Comparison of ENCODE assay signal across 8 cellular contexts in the genomic region with DNA sequence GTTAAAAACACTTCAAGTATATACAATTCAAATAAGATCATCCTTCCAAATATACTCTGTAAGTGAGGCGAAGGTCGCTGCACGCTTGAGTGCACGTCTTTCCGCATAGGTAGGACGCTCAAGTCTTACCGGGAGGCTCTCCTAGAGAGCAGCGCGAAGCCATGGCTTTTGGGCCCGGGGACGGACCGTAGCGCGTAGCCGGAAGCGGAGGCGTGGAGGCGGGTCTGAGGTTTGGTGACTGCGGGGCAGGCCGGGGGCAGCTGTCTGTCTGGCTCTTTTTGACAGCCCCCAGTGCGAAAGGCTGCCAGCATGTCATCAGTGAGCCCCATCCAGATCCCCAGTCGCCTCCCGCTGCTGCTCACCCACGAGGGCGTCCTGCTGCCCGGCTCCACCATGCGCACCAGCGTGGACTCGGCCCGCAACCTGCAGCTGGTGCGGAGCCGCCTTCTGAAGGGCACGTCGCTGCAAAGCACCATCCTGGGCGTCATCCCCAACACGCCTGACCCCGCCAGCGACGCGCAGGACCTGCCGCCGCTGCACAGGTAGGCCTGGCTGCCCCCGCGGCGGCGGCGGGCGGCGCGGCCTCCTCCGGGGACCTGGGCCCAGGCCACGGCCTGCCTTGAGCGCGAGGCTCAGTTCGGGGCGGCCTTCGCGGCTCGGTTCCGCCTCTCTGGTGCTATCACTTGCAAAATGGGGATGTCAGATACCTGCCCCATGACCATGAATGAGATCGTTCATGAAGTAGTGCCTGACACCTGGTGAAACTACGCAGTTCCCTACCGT. TPM values are rescaled to one million over a fixed set of nuclear protein-coding genes. Genes with fewer than 3 reads are reported as not detected.
DNase-seq lines count a peak whose midpoint lies in the region; ATAC-seq and TF ChIP-seq lines count a peak whose summit lies in the region.

Gene LONP2, plus strand, starts transcription at position 221 of the 783 bp plus-strand sequence. Its CDS starts 89 bp downstream, at position 310.

- no CpG with 5 or more reads among the region's 63 CpGs for WGBS in iPS DF 6.9 (ENCODE audit: insufficient coverage, insufficient read length)

- H3K27me3 ChIP-seq in iPS DF 6.9 (ENCODE audit: control insufficient read depth, insufficient read depth, low read length) (no peaks in the 10 kb centered on the region), gastrocnemius medialis (no peaks in the 10 kb centered on the region)

- peak within 1 kb of the TSS; percentile 89 for H3K27ac ChIP-seq in 22Rv1
- no peak within 1 kb of the TSS for H3K27ac ChIP-seq in iPS DF 6.9 (ENCODE audit: low read length)
- H3K27ac ChIP-seq in gastrocnemius medialis = peak within 1 kb of the TSS; percentile 80 to 95 (median 93)

- peaks cover 4 to 18% (median 15%) of the 10 kb centered on the region in 5 experiments for H3K9me3 Mint-ChIP-seq in brain

- TF ChIP-seq CTCF in 22Rv1 (IDR thresholded peaks at IDR 0.05) (no peak), brain (conservative IDR thresholded peaks at IDR 0.05) (no peak), gastrocnemius medialis (IDR thresholded peaks at IDR 0.05 in 4 of 5, conservative IDR thresholded peaks at IDR 0.05 in 1 of 5) (no peak)

- H3K36me3 Mint-ChIP-seq in brain = no peaks in the 10 kb centered on the region

- H3K4me1 Mint-ChIP-seq in brain = peaks cover 44% of the 10 kb centered on the region

- in situ Hi-C loops in gastrocnemius medialis (cut with MboI; ENCODE audit: low sequenced_read_pairs in 4 of 4) = loop anchor here in 1 of 4 donors (25.0 kb wide), 1 partner anchor 293 kb away; no protein-coding TSS in a partner anchor

- H3K4me1 ChIP-seq in iPS DF 6.9 (ENCODE audit: control insufficient read depth, insufficient read depth, low read length) (no peaks in the 10 kb centered on the region), gastrocnemius medialis (peaks cover 28 to 36% of the 10 kb centered on the region in 2 donors)

- peak; percentile 50 to 69 for TF ChIP-seq POLR2A in gastrocnemius medialis (IDR thresholded peaks at IDR 0.05)

- H3K27ac Mint-ChIP-seq in brain = peak within 1 kb of the TSS; percentile 94 to 98 (median 97)

- H3K27me3 Mint-ChIP-seq in brain = peaks cover 3% of the 10 kb centered on the region

- H3K4me3 ChIP-seq in iPS DF 6.9 (ENCODE audit: low read length) (peak within 1 kb of the TSS; percentile 84), gastrocnemius medialis (peak within 1 kb of the TSS; percentile 72 to 93 (median 92))

- DNase-seq in NCI-H2107 treated with DMSO at 0.1 percent for 48 hours (lab: John Stamatoyannopoulos, UW; ENCODE audit: unreplicated experiment) (peak; percentile 61), UCSD-AML1 (lab: John Stamatoyannopoulos, UW; ENCODE audit: unreplicated experiment) (peak; percentile 89), iPS DF 6.9 (ENCODE audit: low read depth, low spot score) (peak; percentile 76), gastrocnemius medialis (peak; percentile 82 to 86)

- H3K36me3 ChIP-seq in iPS DF 6.9 (ENCODE audit: control insufficient read depth, insufficient read depth, low read length) (no peaks in the 10 kb centered on the region), gastrocnemius medialis (no peaks in the 10 kb centered on the region)

- intact Hi-C loops in gastrocnemius medialis (cut with DNase I; ENCODE audit: low total_unique reads) = loop anchor here (5.0 to 10.0 kb wide), 4 partner anchors 138 to 1319 kb away; no protein-coding TSS in a partner anchor

- peak; percentile 88 for ATAC-seq in GM18519 (IDR thresholded peaks at IDR 0.05; ENCODE audit: low FRiP score, unreplicated experiment)
- peak; percentile 97 for ATAC-seq in HG03045 (IDR thresholded peaks at IDR 0.05; ENCODE audit: unreplicated experiment)
- ATAC-seq in gastrocnemius medialis = peak; percentile 96 to 98

- H3K4me3 Mint-ChIP-seq in brain = peak within 1 kb of the TSS; percentile 93 to 99 (median 95)

- no peaks in the 10 kb centered on the region for H3K9me3 ChIP-seq in iPS DF 6.9 (ENCODE audit: control insufficient read depth, insufficient read depth, low read length)
- H3K9me3 ChIP-seq in gastrocnemius medialis = no peaks in the 10 kb centered on the region

RNA-seq across cellular contexts. Expression of gene LONP2, which starts in this region (rescaled TPM):
- polyA plus RNA-seq in brain (ENCODE audit: insufficient read depth, low read depth, low replicate concordance) = 31.0 TPM
- 10 to 100 TPM; 33.8 to 45.2 (median 42.4) TPM for total RNA-seq in gastrocnemius medialis
